Comparison of ENCODE assay signal across 9 cellular contexts in genomic region chr21:38651570-38651969, GRCh38.
"Had no signal": no experiment of that assay in that cellular context is flagged by ENCODE, and none has a peak within 500 bp of the region (broad histone marks: within the 10 kb centered on the region; RNA-seq: fewer than 3 reads in every experiment).

No MANE protein-coding gene starts in this region.

- ATAC-seq: GM23338, HCT116 had no signal

- DNase-seq: GM23248, GOT3, H7, H9, HCEC 1CT, HFFc6 had no signal

- H3K9me3 ChIP-seq: HAP-1 had no signal

- H3K36me3 ChIP-seq: HAP-1 had no signal

- H3K4me3 ChIP-seq: GM23248, GM23338, HAP-1 had no signal

- H3K27ac ChIP-seq: GM23248 had no signal

- H3K4me1 ChIP-seq: HAP-1 had no signal
